25 cellular contexts compared by ENCODE assay signal in genomic region chr1:27951396-27951795, GRCh38. TPM values are rescaled to one million over a fixed set of nuclear protein-coding genes. Genes with fewer than 3 reads are reported as not detected.
DNase-seq lines count a peak whose midpoint lies in the region; ATAC-seq, FAIRE-seq and TF ChIP-seq lines count a peak whose summit lies in the region.
"Had no signal": no experiment of that assay in that cellular context is flagged by ENCODE, and none has a peak within 500 bp of the region (broad histone marks: within the 10 kb centered on the region; RNA-seq: fewer than 3 reads in every experiment).

No MANE protein-coding gene starts in this region.

- peaks cover 15% of the 10 kb centered on the region for H3K36me3 Mint-ChIP-seq in WTC11
- H3K36me3 Mint-ChIP-seq: IgD-negative memory B cell had no signal

- H3K4me3 ChIP-seq in mucosa of descending colon (no peak overlapping the region), PC-9 (no peak overlapping the region)
- H3K4me3 ChIP-seq: BLaER1, SJSA1 had no signal

- H3K79me2 ChIP-seq in PC-9 (ENCODE audit: low read depth), result no peaks in the 10 kb centered on the region

- H4K20me1 ChIP-seq in PC-9 (ENCODE audit: insufficient read depth), result no peaks in the 10 kb centered on the region
- H4K20me1 ChIP-seq: BLaER1 had no signal

- H3K9me3 Mint-ChIP-seq in WTC11, result no peaks in the 10 kb centered on the region
- H3K9me3 Mint-ChIP-seq: CD4-positive, alpha-beta T cell; IgD-negative memory B cell had no signal

- no peaks in the 10 kb centered on the region for H3K4me1 Mint-ChIP-seq in WTC11

- H3K4me1 ChIP-seq in mucosa of descending colon (ENCODE audit: low read depth) (peaks cover 2% of the 10 kb centered on the region), PC-9 (replicated peaks; ENCODE audit: insufficient read depth) (no peaks in the 10 kb centered on the region)
- H3K4me1 ChIP-seq: BLaER1, Caco-2, SJSA1 had no signal

- DNase-seq in COLO668 (lab: John Stamatoyannopoulos, UW; ENCODE audit: unreplicated experiment) (peak; percentile 25), GM12891 (ENCODE audit: insufficient read length, low spot score) (no peak), WTC11 (ENCODE audit: low spot score) (no peak), mucosa of descending colon (peak in 1 of 3 donors; percentile 21), NCI-H146 treated with DMSO at 0.1 percent for 48 hours (lab: John Stamatoyannopoulos, UW; ENCODE audit: unreplicated experiment) (no peak), NCI-H345 (lab: John Stamatoyannopoulos, UW) (no peak), PC-9 (no peak)
- DNase-seq: ACHN; Caco-2; CD4-positive, alpha-beta T cell; DMS 273 treated with DMSO at 0.1 percent for 48 hours; GDM1; Karpas-422; MV-4-11; NCI-H1930; NCI-H2171; NCI-H69; NK-92 treated with Interleukin-12 subunit alpha and Interleukin-12 subunit beta, amount 100 ng/mL, for 24 hours; T-helper 1 cell had no signal

- H3K4me3 Mint-ChIP-seq in WTC11, result no peak overlapping the region
- H3K4me3 Mint-ChIP-seq: CD4-positive, alpha-beta T cell had no signal

- intact Hi-C loops in mucosa of descending colon (cut with DNase I, micrococcal nuclease) (no loop called here), PC-9 (cut with micrococcal nuclease; ENCODE audit: unreplicated experiment) (no loop called here)

- H2AFZ ChIP-seq in PC-9, result no peak overlapping the region

- no peaks in the 10 kb centered on the region for H3K9me2 ChIP-seq in PC-9 (ENCODE audit: insufficient read depth)

- H3K4me2 ChIP-seq in PC-9, result no peak overlapping the region
- H3K4me2 ChIP-seq: BLaER1 had no signal

- H3K9me3 ChIP-seq in mucosa of descending colon (no peaks in the 10 kb centered on the region), PC-9 (ENCODE audit: insufficient read depth, low read depth) (no peaks in the 10 kb centered on the region)
- H3K9me3 ChIP-seq: BLaER1, Caco-2, SJSA1 had no signal

- TF ChIP-seq CTCF in WTC11 (IDR thresholded peaks at IDR 0.05), result no peak
- no peak for TF ChIP-seq CTCF in mucosa of descending colon (IDR thresholded peaks at IDR 0.05)
- no peak for TF ChIP-seq CTCF in PC-9 (conservative IDR thresholded peaks at IDR 0.05)

- CTCF ChIA-PET in WTC11 (lab: Charles Lee), result interaction anchor here (1.2 to 1.3 kb wide), 2 partner anchors 11 to 18 kb away, joined by 3 to 5 read pairs; no protein-coding TSS in a partner anchor
- CTCF ChIA-PET in PC-9 (lab: Charles Lee), result no interaction called here

- no peaks in the 10 kb centered on the region for H3F3A ChIP-seq in PC-9 (ENCODE audit: insufficient read depth, low read depth)

- H3K27ac ChIP-seq in PC-9, result no peak overlapping the region
- H3K27ac ChIP-seq: BLaER1, SJSA1 had no signal

- H3K27me3 ChIP-seq in PC-9 (ENCODE audit: insufficient read depth, low read depth), result no peaks in the 10 kb centered on the region
- H3K27me3 ChIP-seq: BLaER1, SJSA1 had no signal

- no peak overlapping the region for H3K27ac Mint-ChIP-seq in WTC11
- H3K27ac Mint-ChIP-seq: CD4-positive, alpha-beta T cell; IgD-negative memory B cell had no signal

- POLR2A ChIA-PET in WTC11 (lab: Charles Lee) (no interaction called here), PC-9 (lab: Charles Lee; ENCODE audit: unreplicated experiment) (interaction anchor here (0.6 kb wide), 2 partner anchors 219 to 831 kb away, joined by 3 to 4 read pairs; no protein-coding TSS in a partner anchor)

- H3K36me3 ChIP-seq in mucosa of descending colon (ENCODE audit: low read depth) (no peaks in the 10 kb centered on the region), PC-9 (ENCODE audit: low read depth) (no peaks in the 10 kb centered on the region)
- H3K36me3 ChIP-seq: BLaER1, SJSA1 had no signal

- FAIRE-seq in GM12891 (lab: Jason Lieb, UNC), result peak; percentile 67
- FAIRE-seq: H1 had no signal

- no peak for TF ChIP-seq POLR2A in GM12891 (IDR thresholded peaks at IDR 0.05; ENCODE audit: low read depth, low read length)

- H3K27me3 Mint-ChIP-seq in WTC11 (ENCODE audit: low read depth), result no peaks in the 10 kb centered on the region
- H3K27me3 Mint-ChIP-seq: CD4-positive, alpha-beta T cell had no signal

- ATAC-seq in WTC11, result no peak
- peak; percentile 18 for ATAC-seq in mucosa of descending colon
- ATAC-seq: HCT116, Right ventricle myocardium inferior had no signal

- no TSS peak for BruUV-seq in PC-9 (replicated peaks; lab: Mats Ljungman, UMichigan)

TF ChIP-seq in GM12891, 5 proteins besides CTCF, POLR2A, EP300 and RAD21:
- TF ChIP-seq PAX5 (IDR thresholded peaks at IDR 0.05; ENCODE audit: insufficient read depth, low read length, severe bottlenecking) (no peak), POLR2AphosphoS5 (IDR thresholded peaks at IDR 0.05; ENCODE audit: low read depth, low read length) (no peak), POU2F2 (IDR thresholded peaks at IDR 0.05; ENCODE audit: low read depth, low read length) (no peak)

TF ChIP-seq in WTC11, 78 proteins besides CTCF, POLR2A, EP300 and RAD21:
- no peak for TF ChIP-seq SOX15 (CRISPR knock-in tag; IDR thresholded peaks at IDR 0.05)
- TF ChIP-seq ZNF121 (CRISPR knock-in tag; IDR thresholded peaks at IDR 0.05), result 0 out of 2 replicates have a peak, but pooled peaks have one; percentile 20
- TF ChIP-seq NFYB (CRISPR knock-in tag; conservative IDR thresholded peaks at IDR 0.05; ENCODE audit: low read depth), result no peak
- TF ChIP-seq GABPB1 (CRISPR knock-in tag; IDR thresholded peaks at IDR 0.05), result no peak

RNA-seq across cellular contexts. Expression of gene XKR8, which starts 8.4 kb away (rescaled TPM):
- 3.6 TPM for polyA plus RNA-seq in GM12891 (2012; ENCODE audit: low read depth, missing spikeins)
- total RNA-seq in WTC11 (2021) (15.0 to 16.4 TPM (median 15.5 TPM) in 3 replicates), mucosa of descending colon (1 to 10 TPM; 8.2 to 9.8 (median 9.1) TPM), PC-9 (2021) (4.9 and 5.7 TPM in 2 replicates)

RNA-seq across cellular contexts. Expression of gene SMPDL3B, which starts 16.6 kb away (rescaled TPM):
- 0.50 TPM for polyA plus RNA-seq in GM12891 (2012; ENCODE audit: low read depth, missing spikeins)
- total RNA-seq in WTC11 (2021), result 25.9 to 31.6 TPM (median 26.5 TPM) in 3 replicates
- total RNA-seq in mucosa of descending colon, result 10 to 100 TPM; 17.3 to 45.4 (median 30.9) TPM
- total RNA-seq in PC-9 (2021), result 26.5 and 29.2 TPM in 2 replicates
- total RNA-seq: CD4-positive, alpha-beta T cell; Right ventricle myocardium inferior had no signal
- polyA plus RNA-seq: IgD-negative memory B cell had no signal

RNA-seq across cellular contexts. Expression of gene RPA2, which starts 37.0 kb away (rescaled TPM):
- polyA plus RNA-seq in GM12891 (2012; ENCODE audit: low read depth, missing spikeins), result 71.9 TPM
- total RNA-seq in WTC11 (2021), result 40.9 to 53.4 TPM (median 48.8 TPM) in 3 replicates
- total RNA-seq in mucosa of descending colon, result 10 to 100 TPM; 14.2 to 20.6 (median 19.2) TPM
- 21.1 and 29.1 TPM in 2 replicates for total RNA-seq in PC-9 (2021)
